13 cellular contexts compared by ENCODE assay signal in the genomic region with DNA sequence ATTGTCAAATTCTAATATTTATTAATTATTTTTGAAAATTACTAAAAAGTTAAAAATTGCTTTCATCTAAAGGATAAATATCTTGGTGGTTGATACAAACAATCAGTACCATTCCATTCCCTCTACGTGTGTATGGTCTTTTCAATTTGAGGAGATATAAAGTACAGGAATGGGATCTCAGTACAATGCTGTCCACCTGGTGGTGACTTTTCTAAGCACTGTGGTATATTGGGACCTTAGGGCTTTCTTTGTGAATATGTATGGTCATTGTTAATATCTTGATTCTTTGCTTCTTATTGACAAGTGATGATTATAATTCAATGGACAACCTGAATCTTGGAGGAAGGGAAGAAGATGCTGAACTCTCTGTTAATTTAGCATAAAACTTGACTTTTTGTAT.
A peak's percentile ranks its signal among the peaks of the same experiment; 100 is the strongest.
DNase-seq lines count a peak whose midpoint lies in the region; ATAC-seq, FAIRE-seq and TF ChIP-seq lines count a peak whose summit lies in the region.
"Had no signal": no experiment of that assay in that cellular context is flagged by ENCODE, and none has a peak within 500 bp of the region (broad histone marks: within the 10 kb centered on the region; RNA-seq: fewer than 3 reads in every experiment).

No MANE protein-coding gene starts in this region.

- DNase-seq in Karpas-422 (peak; percentile 48), bronchial epithelial cell (ENCODE audit: low read depth) (peak; percentile 20), lung microvascular endothelial cell (ENCODE audit: low read depth in 2 of 2) (peak; percentile 29 to 46), UCSD-AML1 (lab: John Stamatoyannopoulos, UW; ENCODE audit: unreplicated experiment) (no peak), T-helper 2 cell (no peak), tibial nerve (ENCODE audit: low spot score in 2 of 2) (no peak)
- DNase-seq: NCI-H2029, nucleus accumbens, upper lobe of left lung had no signal

- H3K27ac ChIP-seq in C4-2B (no peak overlapping the region), Karpas-422 (ENCODE audit: low read length) (no peak overlapping the region), tibial nerve (no peak overlapping the region)
- H3K27ac ChIP-seq: HL-60, upper lobe of left lung had no signal

- WGBS in tibial nerve, 2 donors: 63 to 64% methylated on average over 1 of the region's 1 CpG

- no peak for FAIRE-seq in bronchial epithelial cell (lab: Jason Lieb, UNC)
- FAIRE-seq: H1 had no signal

- H3K4me3 ChIP-seq in Karpas-422 (ENCODE audit: low read length): no peak overlapping the region
- H3K4me3 ChIP-seq in bronchial epithelial cell (ENCODE audit: low read depth, low read length): no peak overlapping the region
- no peak overlapping the region for H3K4me3 ChIP-seq in tibial nerve
- H3K4me3 ChIP-seq: upper lobe of left lung had no signal

- H3K36me3 ChIP-seq in Karpas-422 (ENCODE audit: insufficient read depth, low read length): no peaks in the 10 kb centered on the region
- peaks cover 4% of the 10 kb centered on the region for H3K36me3 ChIP-seq in bronchial epithelial cell (ENCODE audit: control insufficient read depth, insufficient read depth, low read length)
- peaks cover 0 to 73% (median 0%) of the 10 kb centered on the region in 3 donors for H3K36me3 ChIP-seq in tibial nerve

- no peak for TF ChIP-seq POLR2A in tibial nerve (IDR thresholded peaks at IDR 0.05)

- H3K4me1 ChIP-seq in Karpas-422 (ENCODE audit: low read length) (no peaks in the 10 kb centered on the region), tibial nerve (no peaks in the 10 kb centered on the region)
- H3K4me1 ChIP-seq: upper lobe of left lung had no signal

- H3K4me2 ChIP-seq in Karpas-422 (ENCODE audit: low read depth, low read length, poor library complexity, severe bottlenecking): no peak overlapping the region

- no peak for ATAC-seq in HG02759 (IDR thresholded peaks at IDR 0.05; ENCODE audit: unreplicated experiment)

- no peak overlapping the region for H3K9ac ChIP-seq in Karpas-422 (ENCODE audit: low read length)

- TF ChIP-seq CTCF in C4-2B (conservative IDR thresholded peaks at IDR 0.05) (peak; percentile 39), bronchial epithelial cell (IDR thresholded peaks at IDR 0.05; ENCODE audit: insufficient read depth, low read length, severe bottlenecking) (no peak), tibial nerve (IDR thresholded peaks at IDR 0.05) (no peak)

- H3K27me3 ChIP-seq in Karpas-422 (ENCODE audit: low read length): no peaks in the 10 kb centered on the region
- no peaks in the 10 kb centered on the region for H3K27me3 ChIP-seq in bronchial epithelial cell (ENCODE audit: control insufficient read depth, insufficient read depth, low read length)
- no peaks in the 10 kb centered on the region for H3K27me3 ChIP-seq in tibial nerve
- H3K27me3 ChIP-seq: upper lobe of left lung had no signal

- no peaks in the 10 kb centered on the region for H3K79me2 ChIP-seq in Karpas-422 (ENCODE audit: low read length)

- no peak for TF ChIP-seq EP300 in tibial nerve (IDR thresholded peaks at IDR 0.05)

- H2AFZ ChIP-seq in Karpas-422 (ENCODE audit: low read length): no peak overlapping the region

- no peaks in the 10 kb centered on the region for H4K20me1 ChIP-seq in Karpas-422 (ENCODE audit: insufficient read depth, low read depth, low read length)

- no peaks in the 10 kb centered on the region for H3K9me2 ChIP-seq in Karpas-422 (replicated peaks; ENCODE audit: insufficient read depth, low read length)

- H3K9me3 ChIP-seq in Karpas-422 (ENCODE audit: low read length) (no peaks in the 10 kb centered on the region), tibial nerve (no peaks in the 10 kb centered on the region)
- H3K9me3 ChIP-seq: upper lobe of left lung had no signal

Comparison
In these comparisons a context has a peak if more than half of its experiments do, and no peak if none do; other contexts are left out.
1. DNase-seq: peak in Karpas-422 (single experiment), bronchial epithelial cell (single experiment) and lung microvascular endothelial cell (2 of 2); none in UCSD-AML1 (single experiment), T-helper 2 cell (0 of 5) and tibial nerve (0 of 2).